29 cellular contexts compared by ENCODE assay signal in the genomic region with DNA sequence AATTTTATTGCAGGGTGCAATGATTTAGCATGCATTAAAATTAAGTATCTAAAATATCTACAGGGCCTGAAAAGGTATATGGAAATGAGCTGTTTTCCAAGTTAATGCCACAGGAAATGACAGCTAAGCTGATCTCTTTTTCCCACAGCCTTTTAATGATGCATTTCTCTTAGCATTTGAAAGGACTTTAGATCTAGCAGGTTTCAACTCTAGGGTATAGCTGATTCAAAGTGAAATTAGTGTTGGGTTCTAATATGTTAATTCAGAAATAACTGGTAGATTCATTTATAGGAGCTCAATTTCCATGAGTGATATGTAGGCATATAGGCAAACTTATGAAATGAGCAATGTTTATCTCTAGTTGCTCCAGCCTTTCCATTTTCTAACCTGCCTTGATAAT.
DNase-seq lines count a peak whose midpoint lies in the region; ATAC-seq and TF ChIP-seq lines count a peak whose summit lies in the region.
"Had no signal": no experiment of that assay in that cellular context is flagged by ENCODE, and none has a peak within 500 bp of the region (broad histone marks: within the 10 kb centered on the region; RNA-seq: fewer than 3 reads in every experiment).

No MANE protein-coding gene starts in this region.

- H3K23ac ChIP-seq in IMR-90 (ENCODE audit: low read depth, low read length) = no peak overlapping the region

- 0 out of 2 replicates have a peak overlapping the region, but pooled peaks have one; percentile 3 for H2BK20ac ChIP-seq in IMR-90 (ENCODE audit: low read depth, low read length)

- in situ Hi-C loops in IMR-90 (cut with MboI; ENCODE audit: low sequenced_read_pairs) = no loop called here

- H3K27ac ChIP-seq in IMR-90 (ENCODE audit: insufficient read depth, low read length) = no peak overlapping the region
- no peak overlapping the region for H3K27ac ChIP-seq in vagina
- H3K27ac ChIP-seq: coronary artery, HL-60, pancreas, PC-9 had no signal

- H3K4me1 ChIP-seq in IMR-90 (ENCODE audit: control insufficient read depth, insufficient read depth, low read length) (peaks cover 3% of the 10 kb centered on the region), vagina (no peaks in the 10 kb centered on the region)
- H3K4me1 ChIP-seq: pancreas had no signal

- no peaks in the 10 kb centered on the region for H3K9me1 ChIP-seq in IMR-90 (ENCODE audit: insufficient read depth, low read length)

- H3K36me3 ChIP-seq in IMR-90 (ENCODE audit: control insufficient read depth, insufficient read depth, low read length) (no peaks in the 10 kb centered on the region), vagina (no peaks in the 10 kb centered on the region)
- H3K36me3 ChIP-seq: pancreas had no signal

- H3K9me3 ChIP-seq in IMR-90 (ENCODE audit: control insufficient read depth, insufficient read depth, low read length) (no peaks in the 10 kb centered on the region), vagina (no peaks in the 10 kb centered on the region)
- H3K9me3 ChIP-seq: pancreas had no signal

- H3K4me2 ChIP-seq in IMR-90 (ENCODE audit: low read depth, low read length) = no peak overlapping the region
- H3K4me2 ChIP-seq: PC-9 had no signal

- H3K9me3 Mint-ChIP-seq in activated T-cell treated with anti-CD3 and anti-CD28 coated beads, Interleukin-2, amount 50 U/mL, for 4 hours = no peaks in the 10 kb centered on the region
- H3K9me3 Mint-ChIP-seq in stimulated activated naive B cell treated with anti-CD40 and anti-IgM and Interleukin-4, amounts not matched to agents 10 μg/mL and 1 μg/mL and 100 μg/mL, for 72 hours = no peaks in the 10 kb centered on the region
- H3K9me3 Mint-ChIP-seq: endodermal cell; stimulated activated memory B cell treated with anti-CD40 and anti-IgM and Interleukin-4, amounts not matched to agents 10 μg/mL and 1 μg/mL and 100 μg/mL, for 72 hours; T-cell had no signal

- H2AFZ ChIP-seq in IMR-90 (replicated peaks; ENCODE audit: low read length, poor library complexity) = no peak overlapping the region
- H2AFZ ChIP-seq: PC-9 had no signal

- TF ChIP-seq RAD21 in IMR-90 (IDR thresholded peaks at IDR 0.05; ENCODE audit: low read length) = no peak

- H3K27me3 ChIP-seq in IMR-90 (ENCODE audit: control insufficient read depth, insufficient read depth, low read length) (no peaks in the 10 kb centered on the region), vagina (no peaks in the 10 kb centered on the region)
- H3K27me3 ChIP-seq: pancreas had no signal

- no peak overlapping the region for H3K14ac ChIP-seq in IMR-90 (replicated peaks; ENCODE audit: low read depth, low read length)

- peaks cover 13% of the 10 kb centered on the region for H3K4me1 Mint-ChIP-seq in activated T-cell treated with anti-CD3 and anti-CD28 coated beads, Interleukin-2, amount 50 U/mL, for 4 hours (ENCODE audit: low read depth)
- H3K4me1 Mint-ChIP-seq in stimulated activated naive B cell treated with anti-CD40 and anti-IgM and Interleukin-4, amounts not matched to agents 10 μg/mL and 1 μg/mL and 100 μg/mL, for 72 hours = peaks cover 0 to 2% of the 10 kb centered on the region in 2 donors
- H3K4me1 Mint-ChIP-seq: endodermal cell; stimulated activated memory B cell treated with anti-CD40 and anti-IgM and Interleukin-4, amounts not matched to agents 10 μg/mL and 1 μg/mL and 100 μg/mL, for 72 hours had no signal

- no peak overlapping the region for H3K27ac Mint-ChIP-seq in stimulated activated naive B cell treated with anti-CD40 and anti-IgM and Interleukin-4, amounts not matched to agents 10 μg/mL and 1 μg/mL and 100 μg/mL, for 72 hours
- H3K27ac Mint-ChIP-seq: activated CD8-positive, alpha-beta memory T cell treated with anti-CD3 and anti-CD28 coated beads, Interleukin-2, amount 10 ng/mL, durations not matched to agents 7 days and 5 days; endodermal cell; stimulated activated memory B cell treated with anti-CD40 and anti-IgM and Interleukin-4, amounts not matched to agents 10 μg/mL and 1 μg/mL and 100 μg/mL, for 72 hours; T-cell had no signal

- H4K91ac ChIP-seq in IMR-90 (ENCODE audit: insufficient read depth, low read depth, low read length) = no peak overlapping the region

- no peak overlapping the region for H4K8ac ChIP-seq in IMR-90 (ENCODE audit: low read depth in 2 of 2, low read length in 2 of 2)

- intact Hi-C loops in IMR-90 (cut with micrococcal nuclease) = no loop called here
- intact Hi-C loops in vagina (cut with DNase I) = no loop called here

- no peak overlapping the region for H2BK5ac ChIP-seq in IMR-90 (ENCODE audit: low read depth, low read length, poor library complexity, severe bottlenecking)

- dilution Hi-C loops in IMR-90 (cut with HindIII; ENCODE audit: low sequenced_read_pairs, unreplicated experiment) = no loop called here

- no peak overlapping the region for H2AK9ac ChIP-seq in IMR-90 (replicated peaks; ENCODE audit: low read depth, low read length, poor library complexity)

- POLR2A ChIA-PET in IMR-90 (lab: Charles Lee; ENCODE audit: unreplicated experiment) = no interaction called here

- CTCF ChIA-PET in IMR-90 (lab: Yijun Ruan, JAX) = interaction anchor here (1.7 kb wide), 1 partner anchor 15 kb away, joined by 7 read pairs; no protein-coding TSS in a partner anchor

- H2BK120ac ChIP-seq in IMR-90 (ENCODE audit: low read depth, low read length) = peak overlapping the region; percentile 5; the same call in 1 of the 2 replicates

- no peak overlapping the region for H2BK15ac ChIP-seq in IMR-90 (ENCODE audit: low read depth, low read length)

- TF ChIP-seq CTCF in IMR-90 (conservative IDR thresholded peaks at IDR 0.05; ENCODE audit: low read depth, low read length) (no peak), vagina (IDR thresholded peaks at IDR 0.05) (no peak)

- H3K18ac ChIP-seq in IMR-90 (ENCODE audit: low read depth, low read length) = no peak overlapping the region

- H3K56ac ChIP-seq in IMR-90 (ENCODE audit: extremely low read depth, insufficient read depth, low read length) = no peak overlapping the region

- peak; percentile 70 to 83 for ATAC-seq in activated T-cell treated with anti-CD3 and anti-CD28 coated beads, Interleukin-2, amount 50 U/mL, for 4 hours
- no peak for ATAC-seq in IMR-90 (ENCODE audit: low read depth)
- ATAC-seq in stimulated activated naive B cell treated with anti-CD40 and anti-IgM and Interleukin-4, amounts not matched to agents 10 μg/mL and 1 μg/mL and 100 μg/mL, for 72 hours (replicated peaks) = peak; percentile 27 to 44
- no peak for ATAC-seq in HG03571 (IDR thresholded peaks at IDR 0.05; ENCODE audit: unreplicated experiment)
- ATAC-seq: activated CD8-positive, alpha-beta memory T cell treated with anti-CD3 and anti-CD28 coated beads, Interleukin-2, amount 10 ng/mL, durations not matched to agents 7 days and 5 days; K562; pancreas; stimulated activated memory B cell treated with anti-CD40 and anti-IgM and Interleukin-4, amounts not matched to agents 10 μg/mL and 1 μg/mL and 100 μg/mL, for 72 hours; T-cell had no signal

- H3K4me3 ChIP-seq in IMR-90 (ENCODE audit: insufficient read depth, low read depth, low read length) (no peak overlapping the region), vagina (no peak overlapping the region)
- H3K4me3 ChIP-seq: coronary artery, K562, lung, pancreas, PC-9 had no signal

- no peaks in the 10 kb centered on the region for H3K27me3 Mint-ChIP-seq in activated T-cell treated with anti-CD3 and anti-CD28 coated beads, Interleukin-2, amount 50 U/mL, for 4 hours (ENCODE audit: low read depth)
- H3K27me3 Mint-ChIP-seq in stimulated activated naive B cell treated with anti-CD40 and anti-IgM and Interleukin-4, amounts not matched to agents 10 μg/mL and 1 μg/mL and 100 μg/mL, for 72 hours = no peaks in the 10 kb centered on the region
- H3K27me3 Mint-ChIP-seq: activated CD8-positive, alpha-beta memory T cell treated with anti-CD3 and anti-CD28 coated beads, Interleukin-2, amount 10 ng/mL, durations not matched to agents 7 days and 5 days; stimulated activated memory B cell treated with anti-CD40 and anti-IgM and Interleukin-4, amounts not matched to agents 10 μg/mL and 1 μg/mL and 100 μg/mL, for 72 hours; T-cell had no signal

- no peak overlapping the region for H3K9ac ChIP-seq in IMR-90 (ENCODE audit: low read depth, low read length)

- H3K4me3 Mint-ChIP-seq in activated T-cell treated with anti-CD3 and anti-CD28 coated beads, Interleukin-2, amount 50 U/mL, for 4 hours = no peak overlapping the region
- no peak overlapping the region for H3K4me3 Mint-ChIP-seq in stimulated activated naive B cell treated with anti-CD40 and anti-IgM and Interleukin-4, amounts not matched to agents 10 μg/mL and 1 μg/mL and 100 μg/mL, for 72 hours
- H3K4me3 Mint-ChIP-seq: activated CD8-positive, alpha-beta memory T cell treated with anti-CD3 and anti-CD28 coated beads, Interleukin-2, amount 10 ng/mL, durations not matched to agents 7 days and 5 days; endodermal cell; stimulated activated memory B cell treated with anti-CD40 and anti-IgM and Interleukin-4, amounts not matched to agents 10 μg/mL and 1 μg/mL and 100 μg/mL, for 72 hours; T-cell had no signal

- no peaks in the 10 kb centered on the region for H3K36me3 Mint-ChIP-seq in activated T-cell treated with anti-CD3 and anti-CD28 coated beads, Interleukin-2, amount 50 U/mL, for 4 hours (ENCODE audit: insufficient read depth)
- no peaks in the 10 kb centered on the region for H3K36me3 Mint-ChIP-seq in stimulated activated naive B cell treated with anti-CD40 and anti-IgM and Interleukin-4, amounts not matched to agents 10 μg/mL and 1 μg/mL and 100 μg/mL, for 72 hours
- H3K36me3 Mint-ChIP-seq: stimulated activated memory B cell treated with anti-CD40 and anti-IgM and Interleukin-4, amounts not matched to agents 10 μg/mL and 1 μg/mL and 100 μg/mL, for 72 hours; T-cell had no signal

- TF ChIP-seq POLR2A in IMR-90 (IDR thresholded peaks at IDR 0.05; ENCODE audit: low read depth, low read length) (no peak), vagina (IDR thresholded peaks at IDR 0.05) (no peak)

- no TSS peak for BruUV-seq in IMR-90 (replicated peaks; lab: Mats Ljungman, UMichigan)

- H3K4ac ChIP-seq in IMR-90 (ENCODE audit: low read depth, low read length) = no peak overlapping the region

- no peaks in the 10 kb centered on the region for H3K79me1 ChIP-seq in IMR-90 (ENCODE audit: low read depth in 1 of 2, low read length in 2 of 2)

- H4K20me1 ChIP-seq in IMR-90 (ENCODE audit: insufficient read depth, low read length) = no peaks in the 10 kb centered on the region

- H4K5ac ChIP-seq in IMR-90 (ENCODE audit: low read depth, low read length) = no peak overlapping the region

- no peak for DNase-seq in activated T-cell treated with anti-CD3 and anti-CD28 coated beads, Interleukin-2, amount 50 U/mL, for 4 hours
- DNase-seq in activated T-cell treated with anti-CD3 and anti-CD28 coated beads for 4 hours = no peak
- DNase-seq in IMR-90 = no peak
- peak; percentile 18 for DNase-seq in dermis blood vessel endothelial cell
- no peak for DNase-seq in stimulated activated naive B cell treated with anti-CD40 and anti-IgM and Interleukin-4, amounts not matched to agents 10 μg/mL and 1 μg/mL and 100 μg/mL, for 72 hours
- DNase-seq in stimulated activated naive CD4-positive, alpha-beta T cell (lab: John Stamatoyannopoulos, UW) = no peak
- DNase-seq in vagina (ENCODE audit: extremely low spot score in 2 of 2) = no peak
- DNase-seq: activated CD4-positive, alpha-beta T cell treated with anti-CD3 and anti-CD28 coated beads for 1 hour; activated CD8-positive, alpha-beta memory T cell treated with anti-CD3 and anti-CD28 coated beads, Interleukin-2, amount 10 ng/mL, durations not matched to agents 7 days and 5 days; activated effector memory CD4-positive, alpha-beta T cell treated with Interleukin-2 at 50 U/mL for 16 hours; C1 segment of cervical spinal cord; DMS79 treated with DMSO at 0.1 percent for 48 hours; endodermal cell; H7; hypothalamus; kidney; MM.1S; NCI-H1417 treated with DMSO at 0.1 percent for 48 hours; NCI-H82; pancreas; SHP77 treated with DMSO at 0.1 percent for 48 hours; T-cell had no signal

- H2AK5ac ChIP-seq in IMR-90 (ENCODE audit: low read depth, low read length) = no peak overlapping the region

Comparison
In these comparisons a context has a peak if more than half of its experiments do, and no peak if none do; other contexts are left out.
1. ATAC-seq: peak in activated T-cell treated with anti-CD3 and anti-CD28 coated beads, Interleukin-2, amount 50 U/mL, for 4 hours (2 of 2) and stimulated activated naive B cell treated with anti-CD40 and anti-IgM and Interleukin-4, amounts not matched to agents 10 μg/mL and 1 μg/mL and 100 μg/mL, for 72 hours (2 of 2); none in IMR-90 (single experiment) and HG03571 (single experiment).